In the genomic region with DNA sequence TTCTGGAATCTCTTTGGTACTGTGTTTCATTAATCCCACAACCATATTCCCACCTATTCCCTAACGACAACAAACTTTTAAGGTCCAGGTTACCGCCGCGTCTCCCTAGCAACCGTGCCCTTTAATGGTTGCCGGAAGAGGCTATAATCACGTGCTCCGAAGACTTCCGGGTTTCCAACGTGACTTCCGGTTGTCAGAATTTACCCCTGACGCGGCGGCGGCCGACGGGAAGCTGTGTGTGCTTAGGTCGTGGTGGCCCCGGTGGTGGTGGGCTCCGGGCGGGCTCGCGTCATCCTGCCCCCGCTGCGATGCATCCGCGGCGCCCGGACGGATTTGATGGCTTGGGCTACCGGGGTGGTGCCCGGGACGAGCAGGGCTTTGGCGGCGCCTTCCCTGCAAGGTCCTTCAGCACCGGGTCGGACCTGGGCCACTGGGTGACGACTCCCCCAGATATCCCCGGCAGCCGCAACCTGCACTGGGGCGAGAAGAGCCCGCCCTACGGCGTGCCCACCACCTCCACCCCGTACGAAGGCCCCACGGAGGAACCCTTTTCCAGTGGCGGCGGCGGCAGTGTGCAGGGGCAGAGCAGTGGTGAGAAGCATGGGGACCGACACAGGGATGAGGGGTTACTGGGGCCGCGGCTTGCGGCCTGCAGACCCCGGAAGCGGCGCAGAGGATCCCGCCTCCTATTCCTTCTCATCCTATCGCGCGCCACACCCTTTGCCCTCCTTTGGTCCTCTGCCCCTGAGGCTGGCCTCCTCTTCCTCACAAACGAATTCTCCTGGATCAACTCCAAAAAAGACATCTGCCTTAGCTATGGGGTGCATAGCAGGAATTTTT, we compare ENCODE assay signal across 8 cellular contexts. TPM values are rescaled to one million over a fixed set of nuclear protein-coding genes. Genes with fewer than 3 reads are reported as not detected.
A peak's percentile ranks its signal among the peaks of the same experiment; 100 is the strongest.
DNase-seq lines count a peak whose midpoint lies in the region; ATAC-seq, FAIRE-seq and TF ChIP-seq lines count a peak whose summit lies in the region.

A gene (plus strand): TSS at position 196 of the 840 bp plus-strand sequence. CDS start 113 bp downstream, at position 309.

- intact Hi-C loops in breast epithelium (cut with DNase I; ENCODE audit: low total_unique reads) = no loop called here

- DNase-seq in NCI-H2171 (lab: John Stamatoyannopoulos, UW) = peak; percentile 65
- peak; percentile 77 to 79 for DNase-seq in breast epithelium (ENCODE audit: low spot score in 2 of 2)
- peak; percentile 93 for DNase-seq in small intestine

- TF ChIP-seq CTCF in VCaP (conservative IDR thresholded peaks at IDR 0.05) (no peak), breast epithelium (IDR thresholded peaks at IDR 0.05) (no peak)

- ATAC-seq in GM18858 (IDR thresholded peaks at IDR 0.05; ENCODE audit: unreplicated experiment) = peak; percentile 96
- peak; percentile 94 for ATAC-seq in HG03095 (IDR thresholded peaks at IDR 0.05; ENCODE audit: unreplicated experiment)

- H3K27ac ChIP-seq in VCaP (peak within 1 kb of the TSS; percentile 73), breast epithelium (peak within 1 kb of the TSS; percentile 80 to 93), iPS-20b (ENCODE audit: low read length) (no peak within 1 kb of the TSS), small intestine (ENCODE audit: low read depth in 1 of 2, low read length in 1 of 2) (peak within 1 kb of the TSS; percentile 76 to 95)

- no peaks in the 10 kb centered on the region for H3K9me3 ChIP-seq in breast epithelium
- no peaks in the 10 kb centered on the region for H3K9me3 ChIP-seq in iPS-20b (ENCODE audit: insufficient read depth, low read depth, low read length)
- H3K9me3 ChIP-seq in small intestine (ENCODE audit: control insufficient read depth, low read depth) = no peaks in the 10 kb centered on the region

- no peak for TF ChIP-seq POLR2A in breast epithelium (IDR thresholded peaks at IDR 0.05)

- H3K27me3 ChIP-seq in breast epithelium (no peaks in the 10 kb centered on the region), iPS-20b (ENCODE audit: insufficient read depth, low read length) (0 out of 2 replicates have a peak, but pooled peaks cover 4% of the 10 kb centered on the region), small intestine (ENCODE audit: control insufficient read depth in 2 of 2, insufficient read depth in 2 of 2, low read length in 2 of 2) (no peaks in the 10 kb centered on the region)

- 0% methylated on average over 62 of the region's 62 CpGs for WGBS in small intestine, 3 donors

- peak; percentile 49 for FAIRE-seq in A204.1 (lab: Jason Lieb, UNC)
- FAIRE-seq in small intestine (lab: Jason Lieb, UNC) = no peak

- H3K36me3 ChIP-seq in breast epithelium (no peaks in the 10 kb centered on the region), iPS-20b (ENCODE audit: insufficient read depth, low read depth, low read length) (no peaks in the 10 kb centered on the region), small intestine (ENCODE audit: control insufficient read depth in 2 of 2, insufficient read depth in 2 of 2, low read length in 2 of 2) (no peaks in the 10 kb centered on the region)

- peak within 1 kb of the TSS; percentile 63; the same call in 1 of the 2 replicates for H3K9ac ChIP-seq in iPS-20b (ENCODE audit: low read depth, low read length)

- H3K4me3 ChIP-seq in breast epithelium (peak within 1 kb of the TSS; percentile 77 to 90 (median 85)), iPS-20b (ENCODE audit: low read length) (peak within 1 kb of the TSS; percentile 83), small intestine (ENCODE audit: low read depth in 1 of 2, low read length in 2 of 2) (peak within 1 kb of the TSS; percentile 87 to 94)

- H3K4me1 ChIP-seq in breast epithelium (peaks cover 0 to 6% of the 10 kb centered on the region in 2 donors), iPS-20b (ENCODE audit: insufficient read depth, low read length) (no peaks in the 10 kb centered on the region), small intestine (ENCODE audit: control insufficient read depth in 2 of 2, insufficient read depth in 1 of 2, low read depth in 1 of 2, low read length in 1 of 2) (peaks cover 0 to 2% of the 10 kb centered on the region in 2 donors)

RNA-seq across cellular contexts. Expression of the gene that starts here (rescaled TPM):
- 10 to 100 TPM; 46.2 to 66.6 (median 56.9) TPM for total RNA-seq in breast epithelium
- polyA plus RNA-seq in small intestine = 10 to 100 TPM; 24.6 to 27.5 (median 25.9) TPM
